3 cellular contexts compared by ENCODE assay signal in genomic region chr6:168275168-168275567, GRCh38.
TF ChIP-seq lines count a peak whose summit lies in the region.

No MANE protein-coding gene starts in this region.

TF ChIP-seq in A549, 52 proteins besides CTCF, POLR2A, EP300 and RAD21 (continued from another document):
- no peak for TF ChIP-seq ESRRA (IDR thresholded peaks at IDR 0.05; ENCODE audit: borderline replicate concordance, low read length)
- no peak for TF ChIP-seq USF2 (IDR thresholded peaks at IDR 0.05)
- no peak for TF ChIP-seq JUN (IDR thresholded peaks at IDR 0.05)
- no peak for TF ChIP-seq FOXS1 (CRISPR knock-in tag; IDR thresholded peaks at IDR 0.05)
- TF ChIP-seq SMC3 (IDR thresholded peaks at IDR 0.05): no peak
- TF ChIP-seq ZNF302 (CRISPR knock-in tag; IDR thresholded peaks at IDR 0.05): no peak
- TF ChIP-seq EHF (CRISPR knock-in tag; IDR thresholded peaks at IDR 0.05): no peak
- no peak for TF ChIP-seq CBX2 (IDR thresholded peaks at IDR 0.05; ENCODE audit: borderline replicate concordance, low read depth)
- TF ChIP-seq MYC (IDR thresholded peaks at IDR 0.05; ENCODE audit: borderline replicate concordance, low read length): no peak
- TF ChIP-seq, protein P1, sequence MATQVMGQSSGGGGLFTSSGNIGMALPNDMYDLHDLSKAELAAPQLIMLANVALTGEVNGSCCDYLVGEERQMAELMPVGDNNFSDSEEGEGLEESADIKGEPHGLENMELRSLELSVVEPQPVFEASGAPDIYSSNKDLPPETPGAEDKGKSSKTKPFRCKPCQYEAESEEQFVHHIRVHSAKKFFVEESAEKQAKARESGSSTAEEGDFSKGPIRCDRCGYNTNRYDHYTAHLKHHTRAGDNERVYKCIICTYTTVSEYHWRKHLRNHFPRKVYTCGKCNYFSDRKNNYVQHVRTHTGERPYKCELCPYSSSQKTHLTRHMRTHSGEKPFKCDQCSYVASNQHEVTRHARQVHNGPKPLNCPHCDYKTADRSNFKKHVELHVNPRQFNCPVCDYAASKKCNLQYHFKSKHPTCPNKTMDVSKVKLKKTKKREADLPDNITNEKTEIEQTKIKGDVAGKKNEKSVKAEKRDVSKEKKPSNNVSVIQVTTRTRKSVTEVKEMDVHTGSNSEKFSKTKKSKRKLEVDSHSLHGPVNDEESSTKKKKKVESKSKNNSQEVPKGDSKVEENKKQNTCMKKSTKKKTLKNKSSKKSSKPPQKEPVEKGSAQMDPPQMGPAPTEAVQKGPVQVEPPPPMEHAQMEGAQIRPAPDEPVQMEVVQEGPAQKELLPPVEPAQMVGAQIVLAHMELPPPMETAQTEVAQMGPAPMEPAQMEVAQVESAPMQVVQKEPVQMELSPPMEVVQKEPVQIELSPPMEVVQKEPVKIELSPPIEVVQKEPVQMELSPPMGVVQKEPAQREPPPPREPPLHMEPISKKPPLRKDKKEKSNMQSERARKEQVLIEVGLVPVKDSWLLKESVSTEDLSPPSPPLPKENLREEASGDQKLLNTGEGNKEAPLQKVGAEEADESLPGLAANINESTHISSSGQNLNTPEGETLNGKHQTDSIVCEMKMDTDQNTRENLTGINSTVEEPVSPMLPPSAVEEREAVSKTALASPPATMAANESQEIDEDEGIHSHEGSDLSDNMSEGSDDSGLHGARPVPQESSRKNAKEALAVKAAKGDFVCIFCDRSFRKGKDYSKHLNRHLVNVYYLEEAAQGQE (IDR thresholded peaks at IDR 0.05): no peak
- no peak for TF ChIP-seq ATOH8 (CRISPR knock-in tag; IDR thresholded peaks at IDR 0.05; ENCODE audit: low read depth)
- no peak for TF ChIP-seq NFE2L2 (conservative IDR thresholded peaks at IDR 0.05; ENCODE audit: low read length)
- no peak for TF ChIP-seq JUNB (IDR thresholded peaks at IDR 0.05)

TF ChIP-seq in WTC11, 78 proteins besides CTCF, POLR2A, EP300 and RAD21 (continued from another document):
- TF ChIP-seq ZNF263 (CRISPR knock-in tag; IDR thresholded peaks at IDR 0.05; ENCODE audit: low read depth): peak; percentile 74; the same call in 1 of the 2 replicates

TF ChIP-seq in SK-N-SH, 30 proteins besides CTCF, POLR2A, EP300 and RAD21:
- TF ChIP-seq, protein P2, sequence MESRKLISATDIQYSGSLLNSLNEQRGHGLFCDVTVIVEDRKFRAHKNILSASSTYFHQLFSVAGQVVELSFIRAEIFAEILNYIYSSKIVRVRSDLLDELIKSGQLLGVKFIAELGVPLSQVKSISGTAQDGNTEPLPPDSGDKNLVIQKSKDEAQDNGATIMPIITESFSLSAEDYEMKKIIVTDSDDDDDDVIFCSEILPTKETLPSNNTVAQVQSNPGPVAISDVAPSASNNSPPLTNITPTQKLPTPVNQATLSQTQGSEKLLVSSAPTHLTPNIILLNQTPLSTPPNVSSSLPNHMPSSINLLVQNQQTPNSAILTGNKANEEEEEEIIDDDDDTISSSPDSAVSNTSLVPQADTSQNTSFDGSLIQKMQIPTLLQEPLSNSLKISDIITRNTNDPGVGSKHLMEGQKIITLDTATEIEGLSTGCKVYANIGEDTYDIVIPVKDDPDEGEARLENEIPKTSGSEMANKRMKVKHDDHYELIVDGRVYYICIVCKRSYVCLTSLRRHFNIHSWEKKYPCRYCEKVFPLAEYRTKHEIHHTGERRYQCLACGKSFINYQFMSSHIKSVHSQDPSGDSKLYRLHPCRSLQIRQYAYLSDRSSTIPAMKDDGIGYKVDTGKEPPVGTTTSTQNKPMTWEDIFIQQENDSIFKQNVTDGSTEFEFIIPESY (IDR thresholded peaks at IDR 0.05; ENCODE audit: borderline replicate concordance, low read depth): no peak
- TF ChIP-seq POLR2AphosphoS5 (IDR thresholded peaks at IDR 0.05; ENCODE audit: low read depth, low read length): no peak
- TF ChIP-seq RXRA (IDR thresholded peaks at IDR 0.05; ENCODE audit: borderline replicate concordance, low read depth): no peak
- no peak for TF ChIP-seq MEF2A (IDR thresholded peaks at IDR 0.05; ENCODE audit: borderline replicate concordance, low read depth)
- TF ChIP-seq TAF1 (IDR thresholded peaks at IDR 0.05; ENCODE audit: borderline replicate concordance, low read depth, low read length): no peak
- TF ChIP-seq EZH2phosphoT487 (IDR thresholded peaks at IDR 0.05; ENCODE audit: borderline replicate concordance, low read depth): no peak
- no peak for TF ChIP-seq ELF1 (IDR thresholded peaks at IDR 0.05)
- TF ChIP-seq, protein P3, sequence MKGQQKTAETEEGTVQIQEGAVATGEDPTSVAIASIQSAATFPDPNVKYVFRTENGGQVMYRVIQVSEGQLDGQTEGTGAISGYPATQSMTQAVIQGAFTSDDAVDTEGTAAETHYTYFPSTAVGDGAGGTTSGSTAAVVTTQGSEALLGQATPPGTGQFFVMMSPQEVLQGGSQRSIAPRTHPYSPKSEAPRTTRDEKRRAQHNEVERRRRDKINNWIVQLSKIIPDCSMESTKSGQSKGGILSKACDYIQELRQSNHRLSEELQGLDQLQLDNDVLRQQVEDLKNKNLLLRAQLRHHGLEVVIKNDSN (IDR thresholded peaks at IDR 0.05; ENCODE audit: borderline replicate concordance, low read depth): no peak
- no peak for TF ChIP-seq USF2 (IDR thresholded peaks at IDR 0.05; ENCODE audit: borderline replicate concordance, low read depth, low read length)
- TF ChIP-seq FOXJ3 (CRISPR knock-in tag; IDR thresholded peaks at IDR 0.05): no peak
TF ChIP-seq in SK-N-SH: peak in this region for 0.
